1 cellular context compared by ENCODE assay signal in genomic region chr12:132286912-132287311, GRCh38.
TF ChIP-seq lines count a peak whose summit lies in the region.

No MANE protein-coding gene starts in this region.

TF ChIP-seq in HepG2, 621 proteins besides CTCF, POLR2A, EP300 and RAD21 (continued from another document):
- TF ChIP-seq E2F1 (CRISPR knock-in tag; IDR thresholded peaks at IDR 0.05), result no peak
TF ChIP-seq in HepG2: peak in this region for 9.
